In the genomic region with DNA sequence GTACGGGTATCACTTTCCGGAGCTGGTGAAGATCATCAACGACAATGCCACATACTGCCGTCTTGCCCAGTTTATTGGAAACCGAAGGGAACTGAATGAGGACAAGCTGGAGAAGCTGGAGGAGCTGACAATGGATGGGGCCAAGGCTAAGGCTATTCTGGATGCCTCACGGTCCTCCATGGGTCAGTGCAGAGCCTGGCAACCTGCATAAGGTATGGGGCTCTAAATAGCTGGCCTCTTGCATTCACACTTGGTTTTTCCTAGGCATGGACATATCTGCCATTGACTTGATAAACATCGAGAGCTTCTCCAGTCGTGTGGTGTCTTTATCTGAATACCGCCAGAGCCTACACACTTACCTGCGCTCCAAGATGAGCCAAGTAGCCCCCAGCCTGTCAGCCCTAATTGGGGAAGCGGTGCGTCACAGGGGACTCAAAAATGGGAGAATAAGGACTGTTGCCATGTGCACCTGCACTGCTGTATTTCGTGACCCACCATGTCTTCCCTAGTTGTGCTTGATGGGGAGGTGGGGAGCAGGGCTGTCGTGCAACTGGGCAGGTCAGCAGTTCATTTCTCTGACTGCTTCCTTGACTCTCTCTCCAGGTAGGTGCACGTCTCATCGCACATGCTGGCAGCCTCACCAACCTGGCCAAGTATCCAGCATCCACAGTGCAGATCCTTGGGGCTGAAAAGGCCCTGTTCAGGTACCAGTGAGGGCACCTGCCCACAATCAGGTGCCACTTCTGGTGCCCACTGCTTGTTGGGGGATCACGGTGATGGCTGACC, we compare ENCODE assay signal across 16 cellular contexts. TPM values are rescaled to one million over a fixed set of nuclear protein-coding genes. Genes with fewer than 3 reads are reported as not detected.
DNase-seq lines count a peak whose midpoint lies in the region; ATAC-seq and TF ChIP-seq lines count a peak whose summit lies in the region.
"Had no signal": no experiment of that assay in that cellular context is flagged by ENCODE, and none has a peak within 500 bp of the region (broad histone marks: within the 10 kb centered on the region; RNA-seq: fewer than 3 reads in every experiment).

No MANE protein-coding gene starts in this region.

- no peaks in the 10 kb centered on the region for H3K27me3 Mint-ChIP-seq in activated T-cell treated with anti-CD3 and anti-CD28 coated beads, Interleukin-2, amount 50 U/mL, for 72 hours (ENCODE audit: low read depth)
- H3K27me3 Mint-ChIP-seq in HFFc6 (ENCODE audit: insufficient read depth) = peaks cover 4% of the 10 kb centered on the region; the same call in 1 of the 2 replicates
- H3K27me3 Mint-ChIP-seq in activated T-helper 17 cell treated with anti-CD3 and anti-CD28 coated beads, Interleukin-2, amount 50 U/mL, for 72 hours = no peaks in the 10 kb centered on the region

- peak overlapping the region; percentile 3 for H3K27ac ChIP-seq in osteoblast (ENCODE audit: low read depth, low read length)
- H3K27ac ChIP-seq: cardiac muscle cell had no signal

- TF ChIP-seq CTCF in HFFc6 (IDR thresholded peaks at IDR 0.05) (no peak), osteoblast (IDR thresholded peaks at IDR 0.05; ENCODE audit: extremely low read depth, low read depth, low read length) (no peak), mucosa of descending colon (IDR thresholded peaks at IDR 0.05) (no peak)

- H3K9me3 Mint-ChIP-seq in activated T-cell treated with anti-CD3 and anti-CD28 coated beads, Interleukin-2, amount 50 U/mL, for 72 hours = no peaks in the 10 kb centered on the region
- no peaks in the 10 kb centered on the region for H3K9me3 Mint-ChIP-seq in HFFc6
- H3K9me3 Mint-ChIP-seq in activated T-helper 17 cell treated with anti-CD3 and anti-CD28 coated beads, Interleukin-2, amount 50 U/mL, for 72 hours = no peaks in the 10 kb centered on the region

- H3K4me2 ChIP-seq in osteoblast (ENCODE audit: insufficient read depth, low read length) = no peak overlapping the region

- H3K4me1 ChIP-seq in osteoblast (ENCODE audit: insufficient read depth, low read length) (peaks cover 22% of the 10 kb centered on the region), mucosa of descending colon (ENCODE audit: low read depth) (peaks cover 11% of the 10 kb centered on the region)
- H3K4me1 ChIP-seq: BE2C had no signal

- H2AFZ ChIP-seq in osteoblast (ENCODE audit: low read length) = no peak overlapping the region

- H3K27me3 ChIP-seq in osteoblast (ENCODE audit: insufficient read depth, low read length) = no peaks in the 10 kb centered on the region
- H3K27me3 ChIP-seq: BE2C, cardiac muscle cell had no signal

- H3K4me3 Mint-ChIP-seq in activated T-cell treated with anti-CD3 and anti-CD28 coated beads, Interleukin-2, amount 50 U/mL, for 72 hours = peak overlapping the region; percentile 95 to 96
- peak overlapping the region; percentile 96 for H3K4me3 Mint-ChIP-seq in HFFc6
- peak overlapping the region; percentile 81 for H3K4me3 Mint-ChIP-seq in activated T-helper 17 cell treated with anti-CD3 and anti-CD28 coated beads, Interleukin-2, amount 50 U/mL, for 72 hours

- peaks cover 65% of the 10 kb centered on the region for H3K36me3 ChIP-seq in osteoblast (ENCODE audit: insufficient read depth, low read length)
- H3K36me3 ChIP-seq in mucosa of descending colon (ENCODE audit: low read depth) = peaks cover 9% of the 10 kb centered on the region

- H3K4me1 Mint-ChIP-seq in activated T-cell treated with anti-CD3 and anti-CD28 coated beads, Interleukin-2, amount 50 U/mL, for 72 hours (ENCODE audit: low read depth) = peaks cover 48% of the 10 kb centered on the region
- peaks cover 30% of the 10 kb centered on the region for H3K4me1 Mint-ChIP-seq in HFFc6 (ENCODE audit: low read depth)
- peaks cover 28% of the 10 kb centered on the region for H3K4me1 Mint-ChIP-seq in activated T-helper 17 cell treated with anti-CD3 and anti-CD28 coated beads, Interleukin-2, amount 50 U/mL, for 72 hours

- peaks cover 27 to 39% of the 10 kb centered on the region in 2 donors for H3K36me3 Mint-ChIP-seq in activated T-cell treated with anti-CD3 and anti-CD28 coated beads, Interleukin-2, amount 50 U/mL, for 72 hours (ENCODE audit: insufficient read depth in 2 of 2)
- H3K36me3 Mint-ChIP-seq in HFFc6 (ENCODE audit: low read depth) = peaks cover 45% of the 10 kb centered on the region
- H3K36me3 Mint-ChIP-seq in activated T-helper 17 cell treated with anti-CD3 and anti-CD28 coated beads, Interleukin-2, amount 50 U/mL, for 72 hours (ENCODE audit: low read depth) = peaks cover 86% of the 10 kb centered on the region

- H3K4me3 ChIP-seq in osteoblast (ENCODE audit: insufficient read depth, low read length) (no peak overlapping the region), mucosa of descending colon (no peak overlapping the region)
- H3K4me3 ChIP-seq: cardiac muscle cell had no signal

- H3K9me3 ChIP-seq in osteoblast (ENCODE audit: low read depth, low read length) (no peaks in the 10 kb centered on the region), mucosa of descending colon (no peaks in the 10 kb centered on the region)
- H3K9me3 ChIP-seq: BE2C had no signal

- peaks cover 44% of the 10 kb centered on the region for H4K20me1 ChIP-seq in osteoblast (ENCODE audit: insufficient read depth, low read length)

- no peak for DNase-seq in activated T-cell treated with anti-CD3 and anti-CD28 coated beads, Interleukin-2, amount 50 U/mL, for 72 hours
- DNase-seq in activated T-cell treated with anti-CD3 and anti-CD28 coated beads for 4 hours (no peak), HFFc6 (no peak), osteoblast (ENCODE audit: insufficient read length, low spot score, missing footprints) (no peak), iPS-NIHi11 (ENCODE audit: low spot score) (no peak), mucosa of descending colon (no peak)
- DNase-seq: BE2C; GDM1; NCI-H187; NCI-H69; SHP77; stimulated activated CD4-positive, alpha-beta T cell treated with anti-CD3 and anti-CD28 coated beads, Interleukin-4, amount 100 ng/mL, for 4 hours; stimulated activated naive CD4-positive, alpha-beta T cell treated with Interleukin-2 at 50 U/mL for 16 hours had no signal

- H3K27ac Mint-ChIP-seq in activated T-cell treated with anti-CD3 and anti-CD28 coated beads, Interleukin-2, amount 50 U/mL, for 72 hours = peak overlapping the region; percentile 94
- H3K27ac Mint-ChIP-seq in HFFc6 = peak overlapping the region; percentile 78; the same call in 1 of the 2 replicates
- H3K27ac Mint-ChIP-seq in activated T-helper 17 cell treated with anti-CD3 and anti-CD28 coated beads, Interleukin-2, amount 50 U/mL, for 72 hours = peak overlapping the region; percentile 89

- peaks cover 49% of the 10 kb centered on the region for H3K79me2 ChIP-seq in osteoblast (ENCODE audit: insufficient read depth, low read length)

- intact Hi-C loops in mucosa of descending colon (cut with DNase I, micrococcal nuclease) = no loop called here

- no peak for ATAC-seq in activated T-cell treated with anti-CD3 and anti-CD28 coated beads, Interleukin-2, amount 50 U/mL, for 72 hours (replicated peaks in 1 of 2)
- ATAC-seq in activated T-helper 17 cell treated with anti-CD3 and anti-CD28 coated beads, Interleukin-2, amount 50 U/mL, for 72 hours (replicated peaks) = no peak
- no peak for ATAC-seq in GM18511 (IDR thresholded peaks at IDR 0.05; ENCODE audit: unreplicated experiment)
- no peak for ATAC-seq in mucosa of descending colon

RNA-seq across cellular contexts. Expression of gene NOP56, which starts 3.1 kb away (rescaled TPM):
- total RNA-seq in activated T-cell treated with anti-CD3 and anti-CD28 coated beads, Interleukin-2, amount 50 U/mL, for 72 hours = 100 to 1,000 TPM; 263 to 392 TPM
- total RNA-seq in HFFc6 (2021; fragmentation: NEBNext Ultra II Directional; extraction: Animal tissue kit (Norgen Biotek cat#: 25700)) = 100 to 1,000 TPM; 151 to 222 (median 165) TPM
- 100 to 1,000 TPM; 261 to 583 TPM for total RNA-seq in activated T-helper 17 cell treated with anti-CD3 and anti-CD28 coated beads, Interleukin-2, amount 50 U/mL, for 72 hours
- total RNA-seq in osteoblast = 86.0 and 91.2 TPM in 2 replicates
- total RNA-seq in mucosa of descending colon = 100 to 1,000 TPM in 2 of 3 donors, 10 to 100 TPM in 1; 80.8 to 116 (median 107) TPM

RNA-seq across cellular contexts. Expression of gene IDH3B, which starts 8.5 kb away (rescaled TPM):
- total RNA-seq in activated T-cell treated with anti-CD3 and anti-CD28 coated beads, Interleukin-2, amount 50 U/mL, for 72 hours = 100 to 1,000 TPM; 101 to 127 TPM
- 10 to 100 TPM; 63.1 to 87.8 (median 79.8) TPM for total RNA-seq in HFFc6 (2021; fragmentation: NEBNext Ultra II Directional; extraction: Animal tissue kit (Norgen Biotek cat#: 25700))
- 100 to 1,000 TPM in 1 of 2 donors, 10 to 100 TPM in 1; 85.7 to 123 TPM for total RNA-seq in activated T-helper 17 cell treated with anti-CD3 and anti-CD28 coated beads, Interleukin-2, amount 50 U/mL, for 72 hours
- total RNA-seq in osteoblast (67.5 and 71.7 TPM in 2 replicates), mucosa of descending colon (100 to 1,000 TPM; 112 to 128 (median 123) TPM)

RNA-seq across cellular contexts. Expression of gene EBF4, which starts 37.1 kb away (rescaled TPM):
- total RNA-seq in activated T-cell treated with anti-CD3 and anti-CD28 coated beads, Interleukin-2, amount 50 U/mL, for 72 hours = 10 to 100 TPM in 1 of 2 donors, 1 to 10 TPM in 1; 8.9 to 23.0 TPM
- under 1 TPM in 3 of 6 experiments, not detected in 3; 0.14 to 0.48 (median 0.46) TPM for total RNA-seq in HFFc6 (2021; fragmentation: NEBNext Ultra II Directional; extraction: Animal tissue kit (Norgen Biotek cat#: 25700))
- 1 to 10 TPM; 3.6 to 4.9 TPM for total RNA-seq in activated T-helper 17 cell treated with anti-CD3 and anti-CD28 coated beads, Interleukin-2, amount 50 U/mL, for 72 hours
- total RNA-seq in osteoblast (under 0.01 and 0.29 TPM in 2 replicates), mucosa of descending colon (10 to 100 TPM in 1 of 3 donors, 1 to 10 TPM in 2; 3.6 to 53.3 (median 4.5) TPM)
